8 cellular contexts compared by ENCODE assay signal in genomic region chr10:98028168-98028770, GRCh38. TPM values are rescaled to one million over a fixed set of nuclear protein-coding genes. Genes with fewer than 3 reads are reported as not detected.
DNase-seq lines count a peak whose midpoint lies in the region; ATAC-seq and TF ChIP-seq lines count a peak whose summit lies in the region.

No MANE protein-coding gene starts in this region.

- peak overlapping the region; percentile 36 for H3K4me3 Mint-ChIP-seq in activated naive CD8-positive, alpha-beta T cell

- peaks cover 12% of the 10 kb centered on the region for H3K4me1 Mint-ChIP-seq in activated naive CD8-positive, alpha-beta T cell (ENCODE audit: low read depth)

- no peaks in the 10 kb centered on the region for H3K9me3 Mint-ChIP-seq in activated naive CD8-positive, alpha-beta T cell (ENCODE audit: low read depth)

- H3K4me3 ChIP-seq in left ventricle myocardium inferior (no peak overlapping the region), gastrocnemius medialis (no peak overlapping the region)

- peak; percentile 58 for TF ChIP-seq RAD21 in Ishikawa (IDR thresholded peaks at IDR 0.05; ENCODE audit: low read depth)

- peaks cover 21% of the 10 kb centered on the region for H3K4me1 ChIP-seq in left ventricle myocardium inferior
- H3K4me1 ChIP-seq in gastrocnemius medialis = peaks cover 5 to 9% of the 10 kb centered on the region in 2 donors

- H3K27me3 Mint-ChIP-seq in activated naive CD8-positive, alpha-beta T cell = peaks cover 29% of the 10 kb centered on the region

- H3K27ac ChIP-seq in left ventricle myocardium inferior (replicated peaks) (no peak overlapping the region), gastrocnemius medialis (no peak overlapping the region)

- no peaks in the 10 kb centered on the region for H3K9me3 ChIP-seq in left ventricle myocardium inferior (replicated peaks)
- H3K9me3 ChIP-seq in gastrocnemius medialis = no peaks in the 10 kb centered on the region

- H3K36me3 Mint-ChIP-seq in activated naive CD8-positive, alpha-beta T cell = no peaks in the 10 kb centered on the region

- no peak for TF ChIP-seq EP300 in Ishikawa (IDR thresholded peaks at IDR 0.05; ENCODE audit: borderline replicate concordance)

- ATAC-seq in gastrocnemius medialis = peak; percentile 34 to 61
- no peak for ATAC-seq in HG03039 (IDR thresholded peaks at IDR 0.05; ENCODE audit: unreplicated experiment)

- no peaks in the 10 kb centered on the region for H3K36me3 ChIP-seq in left ventricle myocardium inferior
- no peaks in the 10 kb centered on the region for H3K36me3 ChIP-seq in gastrocnemius medialis

- in situ Hi-C loops in gastrocnemius medialis (cut with MboI; ENCODE audit: low sequenced_read_pairs in 4 of 4) = loop anchor here in 2 of 4 donors (25.0 kb wide), 2 partner anchors 241 to 266 kb away; partner anchors contain the start of gene SFRP5 (in 1 of the 2)

- H3K27me3 ChIP-seq in left ventricle myocardium inferior (ENCODE audit: low read depth) = peaks cover 96% of the 10 kb centered on the region
- H3K27me3 ChIP-seq in gastrocnemius medialis = peaks cover 38 to 47% (median 47%) of the 10 kb centered on the region in 3 donors

- no peak for TF ChIP-seq POLR2A in gastrocnemius medialis (IDR thresholded peaks at IDR 0.05)

- no peak overlapping the region for H3K27ac Mint-ChIP-seq in activated naive CD8-positive, alpha-beta T cell

- TF ChIP-seq CTCF in GM10248 (IDR thresholded peaks at IDR 0.05; ENCODE audit: control extremely low read depth, extremely low read depth, low read depth, missing control alignments) (peak; percentile 66), left ventricle myocardium inferior (IDR thresholded peaks at IDR 0.05; ENCODE audit: borderline replicate concordance) (peak; percentile 82), gastrocnemius medialis (IDR thresholded peaks at IDR 0.05 in 4 of 5, conservative IDR thresholded peaks at IDR 0.05 in 1 of 5) (peak; percentile 30 to 68 (median 52))

- DNase-seq in GM10248 (ENCODE audit: extremely low spot score) (peak; percentile 85), SHP77 treated with DMSO at 0.1 percent for 48 hours (lab: John Stamatoyannopoulos, UW) (peak; percentile 5), left ventricle myocardium inferior (peak; percentile 38), gastrocnemius medialis (peak in 1 of 2 donors; percentile 20), GF-D8 (lab: John Stamatoyannopoulos, UW) (no peak)

- CTCF ChIA-PET in GM10248 (lab: Yijun Ruan, JAX) = interaction anchor here (0.6 to 4.7 kb wide), 22 partner anchors 9 to 237 kb away, joined by 3 to 58 read pairs (median 4); no protein-coding TSS in a partner anchor

- intact Hi-C loops in left ventricle myocardium inferior (cut with micrococcal nuclease) (no loop called here), gastrocnemius medialis (cut with DNase I; ENCODE audit: low total_unique reads) (no loop called here)

- POLR2A ChIA-PET in GM10248 (lab: Yijun Ruan, JAX) = no interaction called here

TF ChIP-seq in Ishikawa, 13 proteins besides CTCF, POLR2A, EP300 and RAD21:
- TF ChIP-seq TEAD4 (IDR thresholded peaks at IDR 0.05) (no peak), NFIC (IDR thresholded peaks at IDR 0.05) (no peak), ZBTB7A (IDR thresholded peaks at IDR 0.05; ENCODE audit: low read depth) (no peak), CREB1 (IDR thresholded peaks at IDR 0.05; ENCODE audit: low read depth) (no peak), TCF12 (IDR thresholded peaks at IDR 0.05; ENCODE audit: low read depth) (no peak), CEBPB (IDR thresholded peaks at IDR 0.05) (no peak)

RNA-seq across cellular contexts. Expression of gene CRTAC1, which starts 2.2 kb away (rescaled TPM):
- total RNA-seq in left ventricle myocardium inferior (2.3 TPM), gastrocnemius medialis (1 to 10 TPM in 1 of 4 donors, under 1 TPM in 2, not detected in 1; 0.16 to 3.9 (median 0.56) TPM)
